ENCODE assay signal across 7 cellular contexts in the genomic region with DNA sequence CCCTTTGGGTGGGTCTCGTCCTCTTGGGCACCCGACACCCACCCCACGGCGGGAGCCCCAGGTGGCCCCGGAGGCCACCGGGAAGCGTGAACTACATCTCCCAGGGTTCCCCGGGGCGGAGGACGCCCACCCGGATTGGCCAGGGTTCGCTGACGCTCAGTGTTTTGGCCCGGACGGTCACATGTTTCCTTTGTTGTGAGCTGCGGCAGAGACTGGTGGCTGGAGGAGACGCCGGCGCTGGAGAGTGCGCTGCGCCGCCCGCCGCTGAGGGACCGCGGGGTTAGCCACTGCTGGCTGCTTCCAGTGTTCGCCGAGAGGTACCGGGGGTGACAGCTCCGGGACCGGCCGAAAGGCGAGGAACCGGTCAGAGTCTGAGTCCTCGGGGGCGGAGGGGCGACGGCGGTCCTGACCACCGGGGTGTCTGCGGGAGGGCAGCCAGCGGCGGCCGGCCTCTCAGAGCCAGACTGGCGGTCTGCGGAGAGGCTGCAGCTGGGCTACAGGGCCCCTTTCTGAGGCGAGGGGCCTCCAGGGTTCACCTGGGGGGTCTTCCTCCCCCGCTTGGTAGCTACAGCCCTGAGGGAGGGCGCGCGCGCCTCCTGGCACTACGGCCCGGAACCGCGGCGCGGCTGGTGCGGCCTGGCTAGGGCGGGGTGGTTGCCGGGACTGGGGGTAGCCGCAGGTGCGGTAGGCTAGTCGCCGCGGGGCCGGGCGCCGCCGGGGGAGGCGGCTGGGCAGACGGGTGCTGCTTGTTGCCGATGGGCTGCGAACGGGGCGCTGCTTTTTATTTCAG. TPM values are rescaled to one million over a fixed set of nuclear protein-coding genes. Genes with fewer than 3 reads are reported as not detected.
DNase-seq lines count a peak whose midpoint lies in the region; ATAC-seq, FAIRE-seq and TF ChIP-seq lines count a peak whose summit lies in the region.

Gene KLHL24, plus strand, starts transcription at position 193 of the 790 bp plus-strand sequence. CDS start 14,734 bp downstream, outside the sequence.

- H3K36me3 ChIP-seq in hepatocyte (replicated peaks; ENCODE audit: insufficient read depth, low read depth): no peaks in the 10 kb centered on the region

- 1% methylated on average over 69 of the region's 76 CpGs for WGBS in hepatocyte (ENCODE audit: low lambda C conversion rate, missing lambda C conversion rate)

- FAIRE-seq in GM18507 (lab: Jason Lieb, UNC): peak; percentile 92

- H3K4me2 ChIP-seq in hepatocyte: peak within 1 kb of the TSS; percentile 84

- peak; percentile 22 for TF ChIP-seq CTCF in hepatocyte (IDR thresholded peaks at IDR 0.05; ENCODE audit: poor library complexity)

- peak within 1 kb of the TSS; percentile 100 for H2AFZ ChIP-seq in hepatocyte

- no peaks in the 10 kb centered on the region for H3K9me3 ChIP-seq in hepatocyte (ENCODE audit: low read depth)

- peaks cover 34% of the 10 kb centered on the region for H4K20me1 ChIP-seq in hepatocyte (ENCODE audit: insufficient read depth, poor library complexity, severe bottlenecking)

- DNase-seq in GM18507 (ENCODE audit: extremely low spot score, insufficient read length, low read depth): peak; percentile 75
- DNase-seq in NCI-H2029 (lab: John Stamatoyannopoulos, UW): peak; percentile 93
- DNase-seq in T-helper 22 cell (ENCODE audit: low read depth): peak; percentile 84
- DNase-seq in astrocyte of the hippocampus (ENCODE audit: low read depth, low spot score): peak; percentile 97
- peak; percentile 97 for DNase-seq in hepatocyte (ENCODE audit: low spot score)
- peak; percentile 98 for DNase-seq in retina

- H3K4me3 ChIP-seq in hepatocyte: peak within 1 kb of the TSS; percentile 94

- peak; percentile 91 for ATAC-seq in HG02981 (IDR thresholded peaks at IDR 0.05; ENCODE audit: unreplicated experiment)

- H3K27me3 ChIP-seq in hepatocyte: no peaks in the 10 kb centered on the region

- H3K79me2 ChIP-seq in hepatocyte: peaks cover 38% of the 10 kb centered on the region

- H3K4me1 ChIP-seq in hepatocyte (ENCODE audit: insufficient read depth): peaks cover 13% of the 10 kb centered on the region

- H3K9me2 ChIP-seq in hepatocyte (replicated peaks; ENCODE audit: insufficient read depth): no peaks in the 10 kb centered on the region

- peak within 1 kb of the TSS; percentile 98 for H3K27ac ChIP-seq in hepatocyte

RNA-seq across cellular contexts. Expression of gene KLHL24, which starts in this region (rescaled TPM):
- total RNA-seq in hepatocyte: 106 and 107 TPM in 2 replicates
- polyA plus RNA-seq in hepatocyte: 29.6 and 29.7 TPM in 2 replicates

Comparison
In these comparisons a context has a peak if more than half of its experiments do, and no peak if none do; other contexts are left out.
1. Peak in every context shown above with its lines: DNase-seq, ATAC-seq, H3K4me3 ChIP-seq and H3K27ac ChIP-seq.